14 cellular contexts compared by ENCODE assay signal in genomic region chr3:126848991-126849390, GRCh38.
DNase-seq lines count a peak whose midpoint lies in the region; ATAC-seq and TF ChIP-seq lines count a peak whose summit lies in the region.
"Had no signal": no experiment of that assay in that cellular context is flagged by ENCODE, and none has a peak within 500 bp of the region (broad histone marks: within the 10 kb centered on the region; RNA-seq: fewer than 3 reads in every experiment).

No MANE protein-coding gene starts in this region.

- no peak overlapping the region for H3K18ac ChIP-seq in mesenchymal stem cell (ENCODE audit: low read depth in 1 of 2, low read length in 2 of 2)

- peak overlapping the region; percentile 77 for H2AK5ac ChIP-seq in mesenchymal stem cell (ENCODE audit: low read length, severe bottlenecking)

- H2BK12ac ChIP-seq in mesenchymal stem cell (ENCODE audit: low read length in 2 of 2): peak overlapping the region in 1 of 2 experiments; percentile 55

- no peaks in the 10 kb centered on the region for H3K36me3 ChIP-seq in right atrium auricular region
- peaks cover 0 to 4% (median 0%) of the 10 kb centered on the region in 9 donors for H3K36me3 ChIP-seq in heart right ventricle
- no peaks in the 10 kb centered on the region for H3K36me3 ChIP-seq in mesenchymal stem cell (ENCODE audit: control insufficient read depth in 1 of 2, insufficient read depth in 2 of 2, low read depth in 1 of 2, low read length in 2 of 2)
- no peaks in the 10 kb centered on the region for H3K36me3 ChIP-seq in vagina

- H2AFZ ChIP-seq in mesenchymal stem cell (ENCODE audit: low read depth, low read length): no peak overlapping the region

- no peaks in the 10 kb centered on the region for H3K9me3 Mint-ChIP-seq in WTC11
- H3K9me3 Mint-ChIP-seq: CD14-positive monocyte had no signal

- CTCF ChIA-PET in WTC11 (lab: Charles Lee): interaction anchor here (1.1 to 1.4 kb wide), 2 partner anchors 10 to 97 kb away, joined by 3 to 4 read pairs; no protein-coding TSS in a partner anchor

- TF ChIP-seq CTCF in right atrium auricular region (IDR thresholded peaks at IDR 0.05) (no peak), heart right ventricle (IDR thresholded peaks at IDR 0.05) (no peak), WTC11 (IDR thresholded peaks at IDR 0.05) (no peak), vagina (IDR thresholded peaks at IDR 0.05) (no peak)

- 59 to 80% methylated on average over 6 of the region's 6 CpGs for WGBS in heart right ventricle, 2 donors
- WGBS in mesenchymal stem cell: 95% methylated on average over 6 of the region's 6 CpGs

- H3K27ac Mint-ChIP-seq in WTC11: peak overlapping the region; percentile 97
- H3K27ac Mint-ChIP-seq: CD14-positive monocyte had no signal

- POLR2A ChIA-PET in WTC11 (lab: Charles Lee): no interaction called here

- no peak overlapping the region for H2BK5ac ChIP-seq in mesenchymal stem cell (ENCODE audit: low read depth, low read length, poor library complexity, severe bottlenecking)

- no peak overlapping the region for H4K91ac ChIP-seq in mesenchymal stem cell (ENCODE audit: low read length)

- H3K4me1 Mint-ChIP-seq in WTC11: peaks cover 55% of the 10 kb centered on the region

- H3K4me2 ChIP-seq in mesenchymal stem cell (ENCODE audit: low read length, poor library complexity, severe bottlenecking): no peak overlapping the region

- H3K4me3 Mint-ChIP-seq in WTC11: no peak overlapping the region
- H3K4me3 Mint-ChIP-seq: CD14-positive monocyte had no signal

- no peaks in the 10 kb centered on the region for H3K9me3 ChIP-seq in right atrium auricular region
- H3K9me3 ChIP-seq in heart right ventricle: no peaks in the 10 kb centered on the region
- H3K9me3 ChIP-seq in mesenchymal stem cell (ENCODE audit: control insufficient read depth, low read length): no peaks in the 10 kb centered on the region
- no peaks in the 10 kb centered on the region for H3K9me3 ChIP-seq in vagina

- intact Hi-C loops in heart right ventricle (cut with DNase I) (no loop called here), vagina (cut with DNase I) (no loop called here)

- H3K23ac ChIP-seq in mesenchymal stem cell (ENCODE audit: low read length in 2 of 2): no peak overlapping the region

- H4K8ac ChIP-seq in mesenchymal stem cell (ENCODE audit: low read length): no peak overlapping the region

- no peaks in the 10 kb centered on the region for H3K36me3 Mint-ChIP-seq in WTC11
- H3K36me3 Mint-ChIP-seq: CD14-positive monocyte had no signal

- no peak for TF ChIP-seq POLR2A in vagina (IDR thresholded peaks at IDR 0.05)

- H3K79me1 ChIP-seq in mesenchymal stem cell (replicated peaks; ENCODE audit: low read length, poor library complexity, severe bottlenecking): peaks cover 6% of the 10 kb centered on the region

- H3K4me1 ChIP-seq in right atrium auricular region (peaks cover 0 to 22% of the 10 kb centered on the region in 2 donors), heart right ventricle (peaks cover 0 to 33% (median 6%) of the 10 kb centered on the region in 9 donors), mesenchymal stem cell (ENCODE audit: control insufficient read depth, insufficient read depth, low read depth, low read length) (peaks cover 32% of the 10 kb centered on the region), vagina (no peaks in the 10 kb centered on the region)

- H2BK15ac ChIP-seq in mesenchymal stem cell (ENCODE audit: low read depth, poor library complexity, severe bottlenecking): no peak overlapping the region

- H3K4ac ChIP-seq in mesenchymal stem cell (ENCODE audit: low read depth in 1 of 2, low read length in 2 of 2): no peak overlapping the region

- H3K27me3 ChIP-seq in right atrium auricular region (no peaks in the 10 kb centered on the region), heart right ventricle (no peaks in the 10 kb centered on the region), mesenchymal stem cell (ENCODE audit: control insufficient read depth in 1 of 2, insufficient read depth in 1 of 2, low read length in 2 of 2) (no peaks in the 10 kb centered on the region), vagina (no peaks in the 10 kb centered on the region)

- DNase-seq in right atrium auricular region (ENCODE audit: low spot score) (peak; percentile 34), heart right ventricle (no peak), WTC11 (ENCODE audit: low spot score) (no peak), mesenchymal stem cell (no peak), vagina (ENCODE audit: extremely low spot score in 2 of 2) (peak; percentile 22 to 29), NCI-H69 (lab: John Stamatoyannopoulos, UW) (no peak), NCI-H510A (lab: John Stamatoyannopoulos, UW) (no peak)
- DNase-seq: AML-193; Kasumi-1; NCI-H187 treated with DMSO at 0.1 percent for 48 hours; NK-92 treated with Interleukin-12 subunit alpha and Interleukin-12 subunit beta, amount 100 ng/mL, for 24 hours had no signal

- H3K27me3 Mint-ChIP-seq in WTC11 (ENCODE audit: low read depth): no peaks in the 10 kb centered on the region

- no peak overlapping the region for H3K9ac ChIP-seq in mesenchymal stem cell (ENCODE audit: low read length)

- H3K27ac ChIP-seq in right atrium auricular region (peak overlapping the region; percentile 37 to 73), heart right ventricle (peak overlapping the region in 4 of 10 donors; percentile 7 to 67 (median 52)), mesenchymal stem cell (ENCODE audit: low read length, poor library complexity, severe bottlenecking) (no peak overlapping the region), vagina (no peak overlapping the region)
- H3K27ac ChIP-seq: RWPE1 had no signal

- H2BK120ac ChIP-seq in mesenchymal stem cell (ENCODE audit: low read depth, low read length): no peak overlapping the region

- H3K4me3 ChIP-seq in right atrium auricular region (no peak overlapping the region), heart right ventricle (no peak overlapping the region), mesenchymal stem cell (ENCODE audit: insufficient read depth in 1 of 2, low read depth in 1 of 2, low read length in 2 of 2) (no peak overlapping the region), vagina (no peak overlapping the region)

- no peak overlapping the region for H3K14ac ChIP-seq in mesenchymal stem cell (ENCODE audit: low read length in 2 of 2)

- no peak for ATAC-seq in heart right ventricle
- ATAC-seq in WTC11: no peak
- ATAC-seq in GM19023 (IDR thresholded peaks at IDR 0.05; ENCODE audit: unreplicated experiment): no peak

TF ChIP-seq in WTC11, 78 proteins besides CTCF, POLR2A, EP300 and RAD21 (continues in another document):
- TF ChIP-seq FOXP1 (CRISPR knock-in tag; IDR thresholded peaks at IDR 0.05; ENCODE audit: borderline replicate concordance) (no peak), SP1 (CRISPR knock-in tag; conservative IDR thresholded peaks at IDR 0.05) (no peak), NR2C2 (CRISPR knock-in tag; IDR thresholded peaks at IDR 0.05) (no peak), PREB (CRISPR knock-in tag; IDR thresholded peaks at IDR 0.05; ENCODE audit: borderline replicate concordance) (no peak), TEAD1 (CRISPR knock-in tag; IDR thresholded peaks at IDR 0.05) (no peak), USF2 (CRISPR knock-in tag; IDR thresholded peaks at IDR 0.05) (no peak), MLX (CRISPR knock-in tag; IDR thresholded peaks at IDR 0.05) (no peak), JUN (CRISPR knock-in tag; IDR thresholded peaks at IDR 0.05) (no peak), RELA (CRISPR knock-in tag; IDR thresholded peaks at IDR 0.05; ENCODE audit: borderline replicate concordance) (no peak), ZNF232 (CRISPR knock-in tag; IDR thresholded peaks at IDR 0.05) (no peak)

Comparison
In these comparisons a context has a peak if more than half of its experiments do, and no peak if none do; other contexts are left out.
1. DNase-seq: peak in right atrium auricular region (single experiment) and vagina (2 of 2); none in heart right ventricle (0 of 2), WTC11 (single experiment), mesenchymal stem cell (single experiment), NCI-H69 (single experiment) and NCI-H510A (single experiment).
2. H3K27ac ChIP-seq: peak in right atrium auricular region (2 of 2); none in mesenchymal stem cell (single experiment) and vagina (single experiment).